ENCODE assay signal across 32 cellular contexts in the genomic region with DNA sequence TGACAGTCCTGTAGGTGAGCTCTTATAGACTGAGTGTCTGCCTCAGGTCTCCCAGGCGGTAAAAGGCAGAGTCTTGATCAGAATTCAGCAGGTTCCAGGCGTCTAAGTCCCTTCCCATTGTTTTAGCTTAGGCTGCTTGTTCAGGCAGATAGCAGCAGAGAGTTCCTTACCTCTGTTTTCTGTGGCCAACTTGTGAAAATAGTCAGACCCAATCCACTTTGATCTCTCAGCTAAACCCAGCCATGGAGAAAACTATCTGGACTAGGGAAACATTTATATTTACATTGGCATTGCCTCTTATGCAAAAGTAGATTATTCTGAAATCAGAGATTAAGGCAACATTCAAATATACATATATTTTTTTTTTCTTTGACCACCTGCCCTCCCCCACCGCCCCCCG. TPM values are rescaled to one million over a fixed set of nuclear protein-coding genes. Genes with fewer than 3 reads are reported as not detected.
"Had no signal": no experiment of that assay in that cellular context is flagged by ENCODE, and none has a peak within 500 bp of the region (broad histone marks: within the 10 kb centered on the region; RNA-seq: fewer than 3 reads in every experiment).

No MANE protein-coding gene starts in this region.

- H3K27ac ChIP-seq: adrenal gland, cardiac muscle cell, colonic mucosa, gastrocnemius medialis, hepatocyte, skin epidermis, thoracic aorta, uterus, WERI-Rb-1 had no signal

- H3K79me2 ChIP-seq: hepatocyte had no signal

- H3K27me3 Mint-ChIP-seq: activated naive CD8-positive, alpha-beta T cell treated with anti-CD3 and anti-CD28 coated beads for 36 hours; brain; naive thymus-derived CD4-positive, alpha-beta T cell; T-helper 17 cell had no signal

- H3K9me3 ChIP-seq: adrenal gland, colonic mucosa, gastrocnemius medialis, thoracic aorta, uterus had no signal

- FAIRE-seq: keratinocyte had no signal

- H3K36me3 ChIP-seq: adrenal gland, cardiac muscle cell, colonic mucosa, gastrocnemius medialis, thoracic aorta, uterus, WERI-Rb-1 had no signal

- H3K4me3 Mint-ChIP-seq: activated naive CD4-positive, alpha-beta T cell treated with anti-CD3 and anti-CD28 coated beads for 36 hours; activated naive CD8-positive, alpha-beta T cell treated with anti-CD3 and anti-CD28 coated beads for 36 hours; activated T-cell treated with anti-CD3 and anti-CD28 coated beads, Interleukin-2, amount 50 U/mL, for 4 hours; brain; naive thymus-derived CD4-positive, alpha-beta T cell; T-helper 17 cell had no signal

- H3K27ac Mint-ChIP-seq: activated naive CD4-positive, alpha-beta T cell treated with anti-CD3 and anti-CD28 coated beads for 36 hours; activated naive CD8-positive, alpha-beta T cell treated with anti-CD3 and anti-CD28 coated beads for 36 hours; brain; naive thymus-derived CD4-positive, alpha-beta T cell; T-helper 17 cell had no signal

- H3K9me3 Mint-ChIP-seq: activated naive CD4-positive, alpha-beta T cell treated with anti-CD3 and anti-CD28 coated beads for 36 hours; activated naive CD8-positive, alpha-beta T cell treated with anti-CD3 and anti-CD28 coated beads for 36 hours; activated T-cell treated with anti-CD3 and anti-CD28 coated beads, Interleukin-2, amount 50 U/mL, for 4 hours; brain; naive thymus-derived CD4-positive, alpha-beta T cell had no signal

- DNase-seq: activated CD4-positive, alpha-beta T cell treated with anti-CD3 and anti-CD28 coated beads for 48 hours; activated CD4-positive, alpha-beta T cell treated with anti-CD3 and anti-CD28 coated beads, Interleukin-2, amount 50 U/mL, for 48 hours; activated CD8-positive, alpha-beta memory T cell treated with anti-CD3 and anti-CD28 coated beads, Interleukin-2, amount 50 U/mL, for 48 hours; activated naive CD4-positive, alpha-beta T cell treated with anti-CD3 and anti-CD28 coated beads for 36 hours; activated naive CD8-positive, alpha-beta T cell treated with anti-CD3 and anti-CD28 coated beads for 36 hours; activated T-cell treated with anti-CD3 and anti-CD28 coated beads, Interleukin-2, amount 50 U/mL, for 4 hours; adrenal gland; aorta; cerebellar nuclear complex; colonic mucosa; effector CD8-positive, alpha-beta T cell; gastrocnemius medialis; glutamatergic neuron; left cardiac atrium; midbrain; naive thymus-derived CD4-positive, alpha-beta T cell; stimulated activated CD4-positive, alpha-beta T cell treated with anti-CD3 and anti-CD28 coated beads, Interleukin-12 subunit alpha, Interleukin-12 subunit beta, amount 100 ng/mL, for 4 hours; stimulated activated CD4-positive, alpha-beta T cell treated with anti-CD3 and anti-CD28 coated beads, Interleukin-4, amount 100 ng/mL, for 1 hour; stimulated activated naive CD8-positive, alpha-beta T cell treated with anti-CD3 and anti-CD28 coated beads, Interleukin-15, Interleukin-2, amounts not matched to agents 100 U/mL and 50 U/mL, for 24 hours; T-helper 17 cell; T1000; trophoblast cell; uterus; WERI-Rb-1 had no signal

- H3K27me3 ChIP-seq: adrenal gland, cardiac muscle cell, colonic mucosa, gastrocnemius medialis, hepatocyte, uterus had no signal

- H3K36me3 Mint-ChIP-seq: activated naive CD8-positive, alpha-beta T cell treated with anti-CD3 and anti-CD28 coated beads for 36 hours; brain had no signal

- H3K4me1 Mint-ChIP-seq: brain had no signal

- H3K4me1 ChIP-seq: colonic mucosa, gastrocnemius medialis, uterus had no signal

- H2AFZ ChIP-seq: hepatocyte had no signal

- H3K4me3 ChIP-seq: adrenal gland, cardiac muscle cell, colonic mucosa, gastrocnemius medialis, hepatocyte, skin epidermis, thoracic aorta, uterus had no signal

- H3K4me2 ChIP-seq: hepatocyte had no signal

- ATAC-seq: activated CD4-positive, CD25-positive, alpha-beta regulatory T cell treated with anti-CD3 and anti-CD28 coated beads, Interleukin-2, amount 50 U/mL, for 24 hours; activated T-cell treated with anti-CD3 and anti-CD28 coated beads, Interleukin-2, amount 50 U/mL, for 4 hours; gastrocnemius medialis; left cardiac atrium; naive thymus-derived CD4-positive, alpha-beta T cell; sciatic nerve; stimulated activated naive CD8-positive, alpha-beta T cell treated with anti-CD3 and anti-CD28 coated beads, Interleukin-15, Interleukin-2, amounts not matched to agents 100 U/mL and 50 U/mL, for 24 hours; T-helper 17 cell had no signal

RNA-seq across cellular contexts. Expression of gene CCDC62, which starts 21.4 kb away (rescaled TPM):
- polyA plus RNA-seq: aorta had no signal
